9 cellular contexts compared by ENCODE assay signal in genomic region chr5:135437796-135438560, GRCh38. TPM values are rescaled to one million over a fixed set of nuclear protein-coding genes. Genes with fewer than 3 reads are reported as not detected.
A peak's percentile ranks its signal among the peaks of the same experiment; 100 is the strongest.
DNase-seq lines count a peak whose midpoint lies in the region.
"Had no signal": no experiment of that assay in that cellular context is flagged by ENCODE, and none has a peak within 500 bp of the region (broad histone marks: within the 10 kb centered on the region; RNA-seq: fewer than 3 reads in every experiment).

No MANE protein-coding gene starts in this region.

- no peak overlapping the region for H3K14ac ChIP-seq in neuronal stem cell (ENCODE audit: low read length)

- H3K27ac ChIP-seq in neuronal stem cell (replicated peaks; ENCODE audit: low read length): no peak overlapping the region

- in situ Hi-C loops in ACHN (cut with HindIII; ENCODE audit: low pct_ligation_motif_present, low pct_unique_long_range_greater_than_20kb, low sequenced_read_pairs): no loop called here

- DNase-seq in D341Med (ENCODE audit: low spot score): peak; percentile 28
- peak; percentile 19 for DNase-seq in NCI-H1105 (lab: John Stamatoyannopoulos, UW)
- peak; percentile 98 for DNase-seq in cerebellar cortex (ENCODE audit: low spot score)
- no peak for DNase-seq in neuronal stem cell (ENCODE audit: low spot score)
- no peak for DNase-seq in activated CD4-positive, alpha-beta T cell treated with anti-CD3 and anti-CD28 coated beads, Interleukin-2, amount 50 U/mL, for 1 hour
- no peak for DNase-seq in ACHN
- DNase-seq in stimulated activated CD4-positive, alpha-beta T cell treated with anti-CD3 and anti-CD28 coated beads, Interleukin-1b, Interleukin-23, amount 100 ng/mL, for 48 hours: no peak
- no peak for DNase-seq in GDM1 (lab: John Stamatoyannopoulos, UW)

- H3K4ac ChIP-seq in neuronal stem cell (ENCODE audit: low read length): no peak overlapping the region

- WGBS in neuronal stem cell (ENCODE audit: extremely low coverage in 2 of 2, insufficient read length in 2 of 2, insufficient replicate concordance in 1 of 2), 2 donors: no CpG with 5 or more reads among the region's 13 CpGs

- no peaks in the 10 kb centered on the region for H3K79me1 ChIP-seq in neuronal stem cell (ENCODE audit: low read depth, low read length)

- no peak overlapping the region for H3K9ac ChIP-seq in neuronal stem cell (ENCODE audit: low read depth, low read length, poor library complexity)

- H3K27me3 ChIP-seq in neuronal stem cell (ENCODE audit: control insufficient read depth in 3 of 3, insufficient read depth in 3 of 3, low read depth in 1 of 3, low read length in 3 of 3): peaks cover 0 to 10% (median 0%) of the 10 kb centered on the region in 3 experiments

- H3K9me3 ChIP-seq in neuronal stem cell (replicated peaks in 1 of 2; ENCODE audit: control insufficient read depth in 2 of 2, insufficient read depth in 1 of 2, low read depth in 1 of 2, low read length in 2 of 2): no peaks in the 10 kb centered on the region

- H2BK12ac ChIP-seq in neuronal stem cell (ENCODE audit: low read length): no peak overlapping the region

- H2AK5ac ChIP-seq in neuronal stem cell (ENCODE audit: low read depth, low read length): no peak overlapping the region

- H3K18ac ChIP-seq in neuronal stem cell (ENCODE audit: low read length): peak overlapping the region; percentile 33

- H3K4me2 ChIP-seq in neuronal stem cell (ENCODE audit: insufficient read depth, low read length, poor library complexity, severe bottlenecking): no peak overlapping the region

- H3K4me1 ChIP-seq in neuronal stem cell (ENCODE audit: control insufficient read depth in 2 of 2, insufficient read depth in 1 of 2, low read depth in 1 of 2, low read length in 2 of 2): peaks cover 0 to 10% of the 10 kb centered on the region in 2 donors

- no peak overlapping the region for H2BK5ac ChIP-seq in neuronal stem cell (ENCODE audit: low read length)

- H2BK120ac ChIP-seq in neuronal stem cell (ENCODE audit: low read depth, low read length): no peak overlapping the region

- H2BK15ac ChIP-seq in neuronal stem cell (ENCODE audit: low read length): no peak overlapping the region

- no peak overlapping the region for H4K91ac ChIP-seq in neuronal stem cell (ENCODE audit: low read depth, low read length, poor library complexity)

- no peak overlapping the region for H4K8ac ChIP-seq in neuronal stem cell (ENCODE audit: low read depth, low read length)

- H3K36me3 ChIP-seq in neuronal stem cell (replicated peaks in 1 of 2; ENCODE audit: control insufficient read depth in 2 of 2, insufficient read depth in 2 of 2, low read length in 2 of 2): peaks cover 0 to 2% of the 10 kb centered on the region in 2 donors

- no peak overlapping the region for H2AFZ ChIP-seq in neuronal stem cell (ENCODE audit: low read length)

- no peak overlapping the region for H3K4me3 ChIP-seq in neuronal stem cell (ENCODE audit: low read length in 2 of 2)

- H3K23ac ChIP-seq in neuronal stem cell (ENCODE audit: low read depth, low read length, poor library complexity): no peak overlapping the region

RNA-seq across cellular contexts. Expression of gene DCANP1, which starts 9.2 kb away (rescaled TPM):
- polyA plus RNA-seq in neuronal stem cell (2013, experiment 1 of 2): not detected
- not detected for polyA plus RNA-seq in neuronal stem cell (2013, experiment 2 of 2)
- polyA plus RNA-seq: neural cell had no signal

RNA-seq across cellular contexts. Expression of gene TIFAB, which starts 14.2 kb away (rescaled TPM):
- not detected for polyA plus RNA-seq in neuronal stem cell (2013, experiment 1 of 2)
- polyA plus RNA-seq in neuronal stem cell (2013, experiment 2 of 2): not detected
- polyA plus RNA-seq: neural cell had no signal

RNA-seq across cellular contexts. Expression of gene MACROH2A1, which starts 38.9 kb away (rescaled TPM):
- 191 TPM for polyA plus RNA-seq in neuronal stem cell (2013, experiment 1 of 2)
- 193 TPM for polyA plus RNA-seq in neuronal stem cell (2013, experiment 2 of 2)

Comparison
In these comparisons a context has a peak if more than half of its experiments do, and no peak if none do; other contexts are left out.
1. DNase-seq: peak in D341Med (single experiment), NCI-H1105 (single experiment) and cerebellar cortex (single experiment); none in neuronal stem cell (single experiment), activated CD4-positive, alpha-beta T cell treated with anti-CD3 and anti-CD28 coated beads, Interleukin-2, amount 50 U/mL, for 1 hour (single experiment), ACHN (single experiment), stimulated activated CD4-positive, alpha-beta T cell treated with anti-CD3 and anti-CD28 coated beads, Interleukin-1b, Interleukin-23, amount 100 ng/mL, for 48 hours (single experiment) and GDM1 (single experiment).